1 cellular context compared by ENCODE assay signal in the genomic region with DNA sequence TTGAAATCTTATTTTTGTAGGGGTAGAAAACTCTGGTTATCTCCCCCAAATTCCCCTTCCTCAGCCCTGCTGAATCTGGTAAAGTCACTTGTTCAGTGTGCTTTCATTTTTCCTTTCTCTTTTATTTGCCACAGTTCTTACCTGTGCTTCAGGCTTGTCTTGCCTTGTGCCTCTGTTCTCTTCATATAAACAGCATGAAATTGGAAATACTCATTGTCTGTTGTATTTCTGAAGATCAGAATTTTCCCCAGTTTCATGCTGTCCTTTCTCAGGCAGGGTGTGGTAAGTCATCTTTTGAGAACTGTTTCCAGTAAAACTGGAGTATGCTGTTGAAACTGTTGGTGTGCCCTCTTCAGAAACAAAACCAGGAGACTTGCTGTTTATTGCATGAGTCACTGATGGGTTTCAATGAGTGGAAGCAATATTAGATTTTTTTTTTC.
TF ChIP-seq lines count a peak whose summit lies in the region.

No MANE protein-coding gene starts in this region.

TF ChIP-seq in GM12878, 131 proteins besides CTCF, POLR2A, EP300 and RAD21 (continued from another document and continues in another):
- no peak for TF ChIP-seq HSF1 (IDR thresholded peaks at IDR 0.05; ENCODE audit: low read depth, low read length)
- TF ChIP-seq CHD4 (IDR thresholded peaks at IDR 0.05) = no peak
- no peak for TF ChIP-seq ZNF384 (IDR thresholded peaks at IDR 0.05; ENCODE audit: borderline replicate concordance, low read depth, low read length)
- peak; percentile 38; the same call in 1 of the 2 replicates for TF ChIP-seq ATF7 (IDR thresholded peaks at IDR 0.05; ENCODE audit: low read depth)
- TF ChIP-seq BACH1 (IDR thresholded peaks at IDR 0.05; ENCODE audit: borderline replicate concordance) = no peak
- TF ChIP-seq WRNIP1 (IDR thresholded peaks at IDR 0.05; ENCODE audit: borderline replicate concordance, low read depth, low read length) = no peak
- no peak for TF ChIP-seq RELA (IDR thresholded peaks at IDR 0.05; ENCODE audit: borderline replicate concordance, partially characterized antibody)
- no peak for TF ChIP-seq EZH2 (IDR thresholded peaks at IDR 0.05; ENCODE audit: borderline replicate concordance, control insufficient read depth, low read depth, low read length)
- TF ChIP-seq RUNX3 (IDR thresholded peaks at IDR 0.05; ENCODE audit: low read length) = no peak
- TF ChIP-seq, protein P1, sequence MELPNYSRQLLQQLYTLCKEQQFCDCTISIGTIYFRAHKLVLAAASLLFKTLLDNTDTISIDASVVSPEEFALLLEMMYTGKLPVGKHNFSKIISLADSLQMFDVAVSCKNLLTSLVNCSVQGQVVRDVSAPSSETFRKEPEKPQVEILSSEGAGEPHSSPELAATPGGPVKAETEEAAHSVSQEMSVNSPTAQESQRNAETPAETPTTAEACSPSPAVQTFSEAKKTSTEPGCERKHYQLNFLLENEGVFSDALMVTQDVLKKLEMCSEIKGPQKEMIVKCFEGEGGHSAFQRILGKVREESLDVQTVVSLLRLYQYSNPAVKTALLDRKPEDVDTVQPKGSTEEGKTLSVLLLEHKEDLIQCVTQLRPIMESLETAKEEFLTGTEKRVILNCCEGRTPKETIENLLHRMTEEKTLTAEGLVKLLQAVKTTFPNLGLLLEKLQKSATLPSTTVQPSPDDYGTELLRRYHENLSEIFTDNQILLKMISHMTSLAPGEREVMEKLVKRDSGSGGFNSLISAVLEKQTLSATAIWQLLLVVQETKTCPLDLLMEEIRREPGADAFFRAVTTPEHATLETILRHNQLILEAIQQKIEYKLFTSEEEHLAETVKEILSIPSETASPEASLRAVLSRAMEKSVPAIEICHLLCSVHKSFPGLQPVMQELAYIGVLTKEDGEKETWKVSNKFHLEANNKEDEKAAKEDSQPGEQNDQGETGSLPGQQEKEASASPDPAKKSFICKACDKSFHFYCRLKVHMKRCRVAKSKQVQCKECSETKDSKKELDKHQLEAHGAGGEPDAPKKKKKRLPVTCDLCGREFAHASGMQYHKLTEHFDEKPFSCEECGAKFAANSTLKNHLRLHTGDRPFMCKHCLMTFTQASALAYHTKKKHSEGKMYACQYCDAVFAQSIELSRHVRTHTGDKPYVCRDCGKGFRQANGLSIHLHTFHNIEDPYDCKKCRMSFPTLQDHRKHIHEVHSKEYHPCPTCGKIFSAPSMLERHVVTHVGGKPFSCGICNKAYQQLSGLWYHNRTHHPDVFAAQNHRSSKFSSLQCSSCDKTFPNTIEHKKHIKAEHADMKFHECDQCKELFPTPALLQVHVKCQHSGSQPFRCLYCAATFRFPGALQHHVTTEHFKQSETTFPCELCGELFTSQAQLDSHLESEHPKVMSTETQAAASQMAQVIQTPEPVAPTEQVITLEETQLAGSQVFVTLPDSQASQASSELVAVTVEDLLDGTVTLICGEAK (IDR thresholded peaks at IDR 0.05; ENCODE audit: borderline replicate concordance) = no peak
- TF ChIP-seq SKIL (IDR thresholded peaks at IDR 0.05; ENCODE audit: low read depth, poor library complexity, severe bottlenecking) = peak; percentile 50
- TF ChIP-seq, protein P2, sequence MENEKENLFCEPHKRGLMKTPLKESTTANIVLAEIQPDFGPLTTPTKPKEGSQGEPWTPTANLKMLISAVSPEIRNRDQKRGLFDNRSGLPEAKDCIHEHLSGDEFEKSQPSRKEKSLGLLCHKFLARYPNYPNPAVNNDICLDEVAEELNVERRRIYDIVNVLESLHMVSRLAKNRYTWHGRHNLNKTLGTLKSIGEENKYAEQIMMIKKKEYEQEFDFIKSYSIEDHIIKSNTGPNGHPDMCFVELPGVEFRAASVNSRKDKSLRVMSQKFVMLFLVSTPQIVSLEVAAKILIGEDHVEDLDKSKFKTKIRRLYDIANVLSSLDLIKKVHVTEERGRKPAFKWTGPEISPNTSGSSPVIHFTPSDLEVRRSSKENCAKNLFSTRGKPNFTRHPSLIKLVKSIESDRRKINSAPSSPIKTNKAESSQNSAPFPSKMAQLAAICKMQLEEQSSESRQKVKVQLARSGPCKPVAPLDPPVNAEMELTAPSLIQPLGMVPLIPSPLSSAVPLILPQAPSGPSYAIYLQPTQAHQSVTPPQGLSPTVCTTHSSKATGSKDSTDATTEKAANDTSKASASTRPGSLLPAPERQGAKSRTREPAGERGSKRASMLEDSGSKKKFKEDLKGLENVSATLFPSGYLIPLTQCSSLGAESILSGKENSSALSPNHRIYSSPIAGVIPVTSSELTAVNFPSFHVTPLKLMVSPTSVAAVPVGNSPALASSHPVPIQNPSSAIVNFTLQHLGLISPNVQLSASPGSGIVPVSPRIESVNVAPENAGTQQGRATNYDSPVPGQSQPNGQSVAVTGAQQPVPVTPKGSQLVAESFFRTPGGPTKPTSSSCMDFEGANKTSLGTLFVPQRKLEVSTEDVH (IDR thresholded peaks at IDR 0.05; ENCODE audit: low read depth, partially characterized antibody) = no peak
- TF ChIP-seq KAT2A (conservative IDR thresholded peaks at IDR 0.05; ENCODE audit: control insufficient read depth, low read depth, low read length) = no peak
- TF ChIP-seq BHLHE40 (IDR thresholded peaks at IDR 0.05; ENCODE audit: borderline replicate concordance in 1 of 2, low read depth in 2 of 2, low read length in 1 of 2) = no peak
- no peak for TF ChIP-seq FOXK2 (IDR thresholded peaks at IDR 0.05)
- TF ChIP-seq SIX5 (IDR thresholded peaks at IDR 0.05; ENCODE audit: low read depth, low read length, severe bottlenecking) = no peak
- TF ChIP-seq SMARCA5 (IDR thresholded peaks at IDR 0.05) = no peak
- no peak for TF ChIP-seq BCLAF1 (IDR thresholded peaks at IDR 0.05)
- no peak for TF ChIP-seq POLR2AphosphoS2 (IDR thresholded peaks at IDR 0.05; ENCODE audit: low read depth, low read length)
- TF ChIP-seq PML (IDR thresholded peaks at IDR 0.05; ENCODE audit: low read length) = no peak
- no peak for TF ChIP-seq NFXL1 (IDR thresholded peaks at IDR 0.05; ENCODE audit: borderline replicate concordance)
- no peak for TF ChIP-seq JUND (IDR thresholded peaks at IDR 0.05; ENCODE audit: low read depth, low read length)
- TF ChIP-seq ATF2 (IDR thresholded peaks at IDR 0.05; ENCODE audit: low read length) = no peak
- TF ChIP-seq REST (IDR thresholded peaks at IDR 0.05; ENCODE audit: low read depth, low read length) = no peak
- TF ChIP-seq, protein P3, sequence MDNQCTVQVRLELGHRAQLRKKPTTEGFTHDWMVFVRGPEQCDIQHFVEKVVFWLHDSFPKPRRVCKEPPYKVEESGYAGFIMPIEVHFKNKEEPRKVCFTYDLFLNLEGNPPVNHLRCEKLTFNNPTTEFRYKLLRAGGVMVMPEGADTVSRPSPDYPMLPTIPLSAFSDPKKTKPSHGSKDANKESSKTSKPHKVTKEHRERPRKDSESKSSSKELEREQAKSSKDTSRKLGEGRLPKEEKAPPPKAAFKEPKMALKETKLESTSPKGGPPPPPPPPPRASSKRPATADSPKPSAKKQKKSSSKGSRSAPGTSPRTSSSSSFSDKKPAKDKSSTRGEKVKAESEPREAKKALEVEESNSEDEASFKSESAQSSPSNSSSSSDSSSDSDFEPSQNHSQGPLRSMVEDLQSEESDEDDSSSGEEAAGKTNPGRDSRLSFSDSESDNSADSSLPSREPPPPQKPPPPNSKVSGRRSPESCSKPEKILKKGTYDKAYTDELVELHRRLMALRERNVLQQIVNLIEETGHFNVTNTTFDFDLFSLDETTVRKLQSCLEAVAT (IDR thresholded peaks at IDR 0.05) = peak; percentile 46; the same call in 1 of the 2 replicates
- peak; percentile 76 for TF ChIP-seq ZNF24 (IDR thresholded peaks at IDR 0.05)
- TF ChIP-seq ZNF217 (IDR thresholded peaks at IDR 0.05) = no peak
